Comparison of ENCODE assay signal across 16 cellular contexts in genomic region chr10:30095811-30096422, GRCh38. TPM values are rescaled to one million over a fixed set of nuclear protein-coding genes. Genes with fewer than 3 reads are reported as not detected.
DNase-seq lines count a peak whose midpoint lies in the region; ATAC-seq and TF ChIP-seq lines count a peak whose summit lies in the region.
"Had no signal": no experiment of that assay in that cellular context is flagged by ENCODE, and none has a peak within 500 bp of the region (broad histone marks: within the 10 kb centered on the region; RNA-seq: fewer than 3 reads in every experiment).

No MANE protein-coding gene starts in this region.

- no CpG with 5 or more reads among the region's 4 CpGs for WGBS in mesendoderm (ENCODE audit: extremely low coverage, insufficient coverage, low lambda C conversion rate)

- H3K9me3 Mint-ChIP-seq in stimulated activated memory B cell treated with anti-CD40 and anti-IgM and Interleukin-4, amounts not matched to agents 10 μg/mL and 1 μg/mL and 100 μg/mL, for 72 hours: no peaks in the 10 kb centered on the region
- H3K9me3 Mint-ChIP-seq: CD4-positive, alpha-beta T cell; GM23338 had no signal

- no peaks in the 10 kb centered on the region for H3K9me3 ChIP-seq in right atrium auricular region
- H3K9me3 ChIP-seq in left ventricle myocardium inferior (replicated peaks): no peaks in the 10 kb centered on the region
- H3K9me3 ChIP-seq: A549, Caco-2 had no signal

- H3K27me3 Mint-ChIP-seq in stimulated activated memory B cell treated with anti-CD40 and anti-IgM and Interleukin-4, amounts not matched to agents 10 μg/mL and 1 μg/mL and 100 μg/mL, for 72 hours: no peaks in the 10 kb centered on the region

- no peaks in the 10 kb centered on the region for H3K4me1 ChIP-seq in right atrium auricular region
- no peaks in the 10 kb centered on the region for H3K4me1 ChIP-seq in left ventricle myocardium inferior
- H3K4me1 ChIP-seq in mesendoderm (ENCODE audit: control insufficient read depth, low read depth, low read length): no peaks in the 10 kb centered on the region

- H2BK120ac ChIP-seq in mesendoderm (ENCODE audit: low read depth, low read length): no peak overlapping the region

- no peak overlapping the region for H3K4me3 Mint-ChIP-seq in stimulated activated memory B cell treated with anti-CD40 and anti-IgM and Interleukin-4, amounts not matched to agents 10 μg/mL and 1 μg/mL and 100 μg/mL, for 72 hours
- H3K4me3 Mint-ChIP-seq: CD4-positive, alpha-beta T cell; GM23338 had no signal

- H3K4me1 Mint-ChIP-seq in stimulated activated memory B cell treated with anti-CD40 and anti-IgM and Interleukin-4, amounts not matched to agents 10 μg/mL and 1 μg/mL and 100 μg/mL, for 72 hours: no peaks in the 10 kb centered on the region

- no peak overlapping the region for H4K5ac ChIP-seq in mesendoderm (ENCODE audit: low read length)

- intact Hi-C loops in left ventricle myocardium inferior (cut with micrococcal nuclease): no loop called here

- H3K36me3 Mint-ChIP-seq in stimulated activated memory B cell treated with anti-CD40 and anti-IgM and Interleukin-4, amounts not matched to agents 10 μg/mL and 1 μg/mL and 100 μg/mL, for 72 hours: no peaks in the 10 kb centered on the region

- H3K23ac ChIP-seq in mesendoderm (ENCODE audit: low read length): no peak overlapping the region

- H3K4me3 ChIP-seq in right atrium auricular region (no peak overlapping the region), left ventricle myocardium inferior (no peak overlapping the region), mesendoderm (ENCODE audit: low read length) (no peak overlapping the region)
- H3K4me3 ChIP-seq: A549, GM23338 had no signal

- no peak overlapping the region for H3K27ac Mint-ChIP-seq in stimulated activated memory B cell treated with anti-CD40 and anti-IgM and Interleukin-4, amounts not matched to agents 10 μg/mL and 1 μg/mL and 100 μg/mL, for 72 hours
- H3K27ac Mint-ChIP-seq: CD4-positive, alpha-beta T cell; GM23338 had no signal

- H3K4me2 ChIP-seq in mesendoderm (ENCODE audit: low read length): no peak overlapping the region
- H3K4me2 ChIP-seq: A549, GM23338 had no signal

- TF ChIP-seq CTCF in right atrium auricular region (IDR thresholded peaks at IDR 0.05) (no peak), left ventricle myocardium inferior (IDR thresholded peaks at IDR 0.05; ENCODE audit: borderline replicate concordance) (no peak)

- no peak overlapping the region for H2AK5ac ChIP-seq in mesendoderm (ENCODE audit: low read length)

- no peak overlapping the region for H2BK15ac ChIP-seq in mesendoderm (replicated peaks; ENCODE audit: low read depth)

- H3K27me3 ChIP-seq in right atrium auricular region: no peaks in the 10 kb centered on the region
- peaks cover 15% of the 10 kb centered on the region for H3K27me3 ChIP-seq in left ventricle myocardium inferior (ENCODE audit: low read depth)
- no peaks in the 10 kb centered on the region for H3K27me3 ChIP-seq in mesendoderm (ENCODE audit: insufficient read depth, low read length, poor library complexity)

- H3K79me1 ChIP-seq in mesendoderm (ENCODE audit: low read length): no peaks in the 10 kb centered on the region

- no peak overlapping the region for H3K27ac ChIP-seq in right atrium auricular region
- no peak overlapping the region for H3K27ac ChIP-seq in left ventricle myocardium inferior (replicated peaks)
- H3K27ac ChIP-seq in caudate nucleus (ENCODE audit: low read depth, low read length): peak overlapping the region; percentile 26
- no peak overlapping the region for H3K27ac ChIP-seq in mesendoderm (ENCODE audit: low read depth, low read length)
- H3K27ac ChIP-seq: 22Rv1, A549, C4-2B had no signal

- H3K36me3 ChIP-seq in right atrium auricular region: no peaks in the 10 kb centered on the region
- no peaks in the 10 kb centered on the region for H3K36me3 ChIP-seq in left ventricle myocardium inferior
- no peaks in the 10 kb centered on the region for H3K36me3 ChIP-seq in mesendoderm (ENCODE audit: control insufficient read depth, insufficient read depth, low read length)

- no peak overlapping the region for H3K4ac ChIP-seq in mesendoderm (ENCODE audit: low read depth, low read length)

- DNase-seq in right atrium auricular region (ENCODE audit: low spot score) (peak; percentile 44), left ventricle myocardium inferior (no peak), SW480 (ENCODE audit: low spot score) (peak; percentile 7), caudate nucleus (lab: John Stamatoyannopoulos, UW) (no peak), Kasumi-1 (lab: John Stamatoyannopoulos, UW) (no peak), mesendoderm (no peak)
- DNase-seq: AML-193; Caco-2; CD4-positive, alpha-beta T cell; HCEC 1CT had no signal

- no peak overlapping the region for H3K9ac ChIP-seq in mesendoderm (ENCODE audit: low read length)

- ATAC-seq in stimulated activated memory B cell treated with anti-CD40 and anti-IgM and Interleukin-4, amounts not matched to agents 10 μg/mL and 1 μg/mL and 100 μg/mL, for 72 hours: peak; percentile 41
- ATAC-seq in HG03354 (IDR thresholded peaks at IDR 0.05; ENCODE audit: poor library complexity, severe bottlenecking, unreplicated experiment): no peak
- ATAC-seq: A549, GM23338 had no signal

- H3K18ac ChIP-seq in mesendoderm (ENCODE audit: low read length): no peak overlapping the region

- no peak overlapping the region for H4K8ac ChIP-seq in mesendoderm (ENCODE audit: low read depth, low read length)

- no peak overlapping the region for H3K56ac ChIP-seq in mesendoderm (ENCODE audit: low read length)

- H2BK5ac ChIP-seq in mesendoderm (ENCODE audit: low read length): no peak overlapping the region

- H3K79me2 ChIP-seq in mesendoderm (ENCODE audit: control insufficient read depth, insufficient read depth, low read length): no peaks in the 10 kb centered on the region

RNA-seq across cellular contexts. Expression of gene JCAD, which starts 36.5 kb away (rescaled TPM):
- total RNA-seq in right atrium auricular region (10 to 100 TPM; 34.1 to 39.8 TPM), left ventricle myocardium inferior (23.5 TPM)
- polyA plus RNA-seq in mesendoderm (2013, experiment 1 of 2): 0.53 TPM
- 0.73 TPM for polyA plus RNA-seq in mesendoderm (2013, experiment 2 of 2)
- total RNA-seq: CD4-positive, alpha-beta T cell had no signal

Comparison
In these comparisons a context has a peak if more than half of its experiments do, and no peak if none do; other contexts are left out.
1. DNase-seq: peak in right atrium auricular region (single experiment) and SW480 (single experiment); none in left ventricle myocardium inferior (single experiment), caudate nucleus (0 of 61), Kasumi-1 (0 of 2) and mesendoderm (single experiment).